Comparison of ENCODE assay signal across 1 cellular context in genomic region chr6:109484161-109484560, GRCh38.
TF ChIP-seq lines count a peak whose summit lies in the region.

No MANE protein-coding gene starts in this region.

TF ChIP-seq in K562, 482 proteins besides CTCF, POLR2A, EP300 and RAD21:
- TF ChIP-seq PCBP1 (IDR thresholded peaks at IDR 0.05; ENCODE audit: low read depth, low read length, poor library complexity, severe bottlenecking) (no peak), ZNF124 (CRISPR knock-in tag; IDR thresholded peaks at IDR 0.05) (no peak), SOX6 (IDR thresholded peaks at IDR 0.05) (no peak), NRF1 (conservative IDR thresholded peaks at IDR 0.05 in 1 of 2, IDR thresholded peaks at IDR 0.05 in 1 of 2) (no peak), ZNF121 (CRISPR knock-in tag; conservative IDR thresholded peaks at IDR 0.05) (no peak), MYBL2 (IDR thresholded peaks at IDR 0.05; ENCODE audit: low read depth) (no peak), MYBL2 (CRISPR knock-in tag; IDR thresholded peaks at IDR 0.05; ENCODE audit: borderline replicate concordance) (no peak), PRPF4 (IDR thresholded peaks at IDR 0.05; ENCODE audit: insufficient read depth, low read depth, low read length, poor library complexity, severe bottlenecking) (no peak), KAT7 (CRISPR knock-in tag; IDR thresholded peaks at IDR 0.05; ENCODE audit: borderline replicate concordance) (no peak), SLC30A9 (CRISPR knock-in tag; IDR thresholded peaks at IDR 0.05) (no peak), SAFB (IDR thresholded peaks at IDR 0.05; ENCODE audit: borderline replicate concordance, low read depth, low read length) (no peak), SAFB2 (IDR thresholded peaks at IDR 0.05; ENCODE audit: borderline replicate concordance, low read depth, low read length, severe bottlenecking) (no peak), KLF10 (CRISPR knock-in tag; IDR thresholded peaks at IDR 0.05) (no peak), XRCC5 (IDR thresholded peaks at IDR 0.05; ENCODE audit: low read depth, low read length) (no peak), TGIF2 (CRISPR knock-in tag; IDR thresholded peaks at IDR 0.05) (no peak), MTF1 (CRISPR knock-in tag; IDR thresholded peaks at IDR 0.05; ENCODE audit: borderline replicate concordance) (no peak)
